ENCODE assay signal across 18 cellular contexts in the genomic region with DNA sequence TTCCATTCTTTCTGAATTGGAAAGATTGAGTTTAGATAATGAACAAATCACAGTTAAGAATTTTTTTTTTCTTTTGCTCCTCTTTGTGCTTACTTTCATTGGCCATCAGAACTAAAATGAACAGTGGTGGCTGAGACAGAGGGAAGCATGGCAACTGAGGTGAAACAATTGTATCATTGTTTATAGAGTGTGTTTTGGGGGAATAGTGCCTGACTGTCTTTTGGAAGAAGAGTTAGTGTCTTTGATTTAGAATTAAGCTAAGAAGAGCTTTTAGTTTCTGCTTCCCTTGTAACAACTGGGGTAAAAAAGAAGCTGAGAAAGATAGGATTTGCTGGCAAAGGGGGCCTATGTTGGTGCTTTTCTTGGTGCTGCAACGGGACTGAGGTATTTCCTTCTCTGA. TPM values are rescaled to one million over a fixed set of nuclear protein-coding genes. Genes with fewer than 3 reads are reported as not detected.
A peak's percentile ranks its signal among the peaks of the same experiment; 100 is the strongest.
DNase-seq lines count a peak whose midpoint lies in the region; ATAC-seq and TF ChIP-seq lines count a peak whose summit lies in the region.
"Had no signal": no experiment of that assay in that cellular context is flagged by ENCODE, and none has a peak within 500 bp of the region (broad histone marks: within the 10 kb centered on the region; RNA-seq: fewer than 3 reads in every experiment).

No MANE protein-coding gene starts in this region.

- H3K4me1 ChIP-seq in HUES64 (ENCODE audit: insufficient read depth, low read length) (peaks cover 46% of the 10 kb centered on the region), endodermal cell (ENCODE audit: control insufficient read depth, insufficient read depth, low read length) (peaks cover 6% of the 10 kb centered on the region), suprapubic skin (no peaks in the 10 kb centered on the region)
- H3K4me1 ChIP-seq: Peyer's patch had no signal

- H3K4me3 ChIP-seq in HUES64 (ENCODE audit: low read length) = no peak overlapping the region
- H3K4me3 ChIP-seq in endodermal cell (ENCODE audit: low read length) = no peak overlapping the region
- no peak overlapping the region for H3K4me3 ChIP-seq in suprapubic skin
- H3K4me3 ChIP-seq: HAP-1, Peyer's patch had no signal

- H3K9me3 Mint-ChIP-seq in endodermal cell (peaks cover 2% of the 10 kb centered on the region), memory B cell (no peaks in the 10 kb centered on the region)
- H3K9me3 Mint-ChIP-seq in activated CD4-positive, alpha-beta memory T cell treated with anti-CD3 and anti-CD28 coated beads, Interleukin-2, amount 10 ng/mL, durations not matched to agents 7 days and 5 days = no peaks in the 10 kb centered on the region
- H3K9me3 Mint-ChIP-seq: CD4-positive, alpha-beta memory T cell; IgD-negative memory B cell had no signal

- TF ChIP-seq POLR2A in suprapubic skin (IDR thresholded peaks at IDR 0.05) = no peak

- no peak for ATAC-seq in memory B cell (ENCODE audit: low read depth)

- TF ChIP-seq EP300 in suprapubic skin (IDR thresholded peaks at IDR 0.05) = no peak

- H3K27me3 ChIP-seq in HUES64 (ENCODE audit: insufficient read depth, low read length) (no peaks in the 10 kb centered on the region), endodermal cell (ENCODE audit: control insufficient read depth, insufficient read depth, low read length, poor library complexity, severe bottlenecking) (no peaks in the 10 kb centered on the region), suprapubic skin (no peaks in the 10 kb centered on the region)
- H3K27me3 ChIP-seq: Peyer's patch had no signal

- H3K27me3 Mint-ChIP-seq in endodermal cell (ENCODE audit: insufficient read depth) (no peaks in the 10 kb centered on the region), memory B cell (no peaks in the 10 kb centered on the region)
- no peaks in the 10 kb centered on the region for H3K27me3 Mint-ChIP-seq in activated CD4-positive, alpha-beta memory T cell treated with anti-CD3 and anti-CD28 coated beads, Interleukin-2, amount 10 ng/mL, durations not matched to agents 7 days and 5 days
- H3K27me3 Mint-ChIP-seq: CD4-positive, alpha-beta memory T cell; IgD-negative memory B cell had no signal

- CTCF ChIA-PET in activated CD4-positive, alpha-beta memory T cell treated with anti-CD3 and anti-CD28 coated beads, Interleukin-2, amount 10 ng/mL, durations not matched to agents 7 days and 5 days (lab: Charles Lee) = no interaction called here

- H3K4me1 Mint-ChIP-seq in endodermal cell (peaks cover 43% of the 10 kb centered on the region), memory B cell (peaks cover 8% of the 10 kb centered on the region)
- H3K4me1 Mint-ChIP-seq in activated CD4-positive, alpha-beta memory T cell treated with anti-CD3 and anti-CD28 coated beads, Interleukin-2, amount 10 ng/mL, durations not matched to agents 7 days and 5 days = no peaks in the 10 kb centered on the region

- no peak for DNase-seq in endodermal cell
- no peak for DNase-seq in memory B cell (ENCODE audit: low spot score in 2 of 2)
- DNase-seq in substantia nigra (lab: John Stamatoyannopoulos, UW) = peak in 1 of 49 donors; percentile 6
- no peak for DNase-seq in SK-N-DZ (ENCODE audit: low spot score)
- no peak for DNase-seq in stimulated activated CD4-positive, alpha-beta T cell treated with anti-CD3 and anti-CD28 coated beads, Interleukin-2, amount 100 ng/mL, for 24 hours
- DNase-seq in suprapubic skin (ENCODE audit: low spot score in 2 of 2) = no peak
- DNase-seq in activated CD4-positive, alpha-beta memory T cell treated with anti-CD3 and anti-CD28 coated beads, Interleukin-2, amount 10 ng/mL, durations not matched to agents 7 days and 5 days = no peak
- DNase-seq: AML-193; CD4-positive, alpha-beta memory T cell; GF-D8; NCI-H1930; NCI-H2171; NCI-H510A; Peyer's patch; Right ventricle myocardium superior had no signal

- POLR2A ChIA-PET in activated CD4-positive, alpha-beta memory T cell treated with anti-CD3 and anti-CD28 coated beads, Interleukin-2, amount 10 ng/mL, durations not matched to agents 7 days and 5 days (lab: Charles Lee) = no interaction called here

- 0 out of 2 replicates have a peak overlapping the region, but pooled peaks have one; percentile 15 for H3K27ac ChIP-seq in HUES64 (ENCODE audit: low read depth, low read length)
- H3K27ac ChIP-seq in endodermal cell (ENCODE audit: low read depth, low read length) = no peak overlapping the region
- peak overlapping the region; percentile 78 for H3K27ac ChIP-seq in substantia nigra (ENCODE audit: low read depth, low read length, poor library complexity, severe bottlenecking)
- no peak overlapping the region for H3K27ac ChIP-seq in suprapubic skin
- H3K27ac ChIP-seq: Peyer's patch had no signal

- no peak overlapping the region for H3K4me3 Mint-ChIP-seq in endodermal cell
- no peak overlapping the region for H3K4me3 Mint-ChIP-seq in memory B cell
- H3K4me3 Mint-ChIP-seq in activated CD4-positive, alpha-beta memory T cell treated with anti-CD3 and anti-CD28 coated beads, Interleukin-2, amount 10 ng/mL, durations not matched to agents 7 days and 5 days = no peak overlapping the region
- H3K4me3 Mint-ChIP-seq: CD4-positive, alpha-beta memory T cell; IgD-negative memory B cell had no signal

- 73% methylated on average over 1 of the region's 1 CpG for WGBS in HUES64
- WGBS in endodermal cell (ENCODE audit: insufficient coverage in 1 of 2, insufficient read length in 1 of 2), 2 experiments = 78 to 80% methylated on average over 1 of the region's 1 CpG
- 71% methylated on average over 1 of the region's 1 CpG for WGBS in suprapubic skin

- H3K36me3 Mint-ChIP-seq in endodermal cell (ENCODE audit: low read depth) (peaks cover 51% of the 10 kb centered on the region), memory B cell (peaks cover 41% of the 10 kb centered on the region)
- H3K36me3 Mint-ChIP-seq in activated CD4-positive, alpha-beta memory T cell treated with anti-CD3 and anti-CD28 coated beads, Interleukin-2, amount 10 ng/mL, durations not matched to agents 7 days and 5 days (ENCODE audit: low read depth) = peaks cover 11% of the 10 kb centered on the region

- H3K9me3 ChIP-seq in HUES64 (ENCODE audit: insufficient read depth, low read depth, low read length) (no peaks in the 10 kb centered on the region), endodermal cell (ENCODE audit: control insufficient read depth, low read length) (no peaks in the 10 kb centered on the region), suprapubic skin (no peaks in the 10 kb centered on the region)
- H3K9me3 ChIP-seq: HAP-1, Peyer's patch had no signal

- TF ChIP-seq CTCF in endodermal cell (conservative IDR thresholded peaks at IDR 0.05) (no peak), suprapubic skin (IDR thresholded peaks at IDR 0.05) (no peak)

- H3K36me3 ChIP-seq in HUES64 (ENCODE audit: insufficient read depth, low read length) (peaks cover 72% of the 10 kb centered on the region), endodermal cell (ENCODE audit: control insufficient read depth, insufficient read depth, low read length) (peaks cover 66% of the 10 kb centered on the region), suprapubic skin (peaks cover 47% of the 10 kb centered on the region)

- H3K27ac Mint-ChIP-seq in endodermal cell (peak overlapping the region; percentile 50), memory B cell (peak overlapping the region; percentile 81)
- no peak overlapping the region for H3K27ac Mint-ChIP-seq in activated CD4-positive, alpha-beta memory T cell treated with anti-CD3 and anti-CD28 coated beads, Interleukin-2, amount 10 ng/mL, durations not matched to agents 7 days and 5 days
- H3K27ac Mint-ChIP-seq: IgD-negative memory B cell had no signal

- no peak overlapping the region for H3K9ac ChIP-seq in HUES64 (ENCODE audit: low read depth, low read length)
- H3K9ac ChIP-seq in endodermal cell (ENCODE audit: extremely low read depth, low read length, poor library complexity, severe bottlenecking) = no peak overlapping the region

RNA-seq across cellular contexts. Expression of a gene that starts 24.0 kb away (rescaled TPM):
- polyA plus RNA-seq in HUES64 (2013, experiment 1 of 2) = 195 TPM
- polyA plus RNA-seq in HUES64 (2013, experiment 2 of 2) = 212 TPM
- total RNA-seq in endodermal cell (100 to 1,000 TPM; 453 to 480 TPM), suprapubic skin (100 to 1,000 TPM; 128 to 268 (median 139) TPM)
- polyA plus RNA-seq in endodermal cell (2013, experiment 1 of 2) = 154 TPM
- 158 TPM for polyA plus RNA-seq in endodermal cell (2013, experiment 2 of 2)
- 155 and 206 TPM in 2 replicates for polyA plus RNA-seq in SK-N-DZ (2014; cell fraction: cytosol; rRNA removed)
- 157 and 318 TPM in 2 replicates for polyA plus RNA-seq in SK-N-DZ (2014; cell fraction: nucleus; rRNA removed)
- 10 to 100 TPM; 57.2 to 59.1 TPM for total RNA-seq in activated CD4-positive, alpha-beta memory T cell treated with anti-CD3 and anti-CD28 coated beads, Interleukin-2, amount 10 ng/mL, durations not matched to agents 7 days and 5 days

Comparison
In these comparisons a context has a peak if more than half of its experiments do, and no peak if none do; other contexts are left out.
1. H3K27ac ChIP-seq: peak in HUES64 (single experiment) and substantia nigra (single experiment); none in endodermal cell (single experiment) and suprapubic skin (single experiment).